Comparison of ENCODE assay signal across 8 cellular contexts in genomic region chr7:16431646-16432424, GRCh38. TPM values are rescaled to one million over a fixed set of nuclear protein-coding genes. Genes with fewer than 3 reads are reported as not detected.
DNase-seq lines count a peak whose midpoint lies in the region; ATAC-seq, FAIRE-seq and TF ChIP-seq lines count a peak whose summit lies in the region.

No MANE protein-coding gene starts in this region.

- H3K4me3 Mint-ChIP-seq in activated naive CD8-positive, alpha-beta T cell treated with anti-CD3 and anti-CD28 coated beads, Interleukin-2, amount 10 ng/mL, durations not matched to agents 7 days and 5 days: no peak overlapping the region
- no peak overlapping the region for H3K4me3 Mint-ChIP-seq in activated naive CD8-positive, alpha-beta T cell treated with anti-CD3 and anti-CD28 coated beads, Interleukin-2, amount 50 U/mL, for 24 hours
- no peak overlapping the region for H3K4me3 Mint-ChIP-seq in astrocyte (ENCODE audit: unreplicated experiment)

- H2AFZ ChIP-seq in astrocyte (ENCODE audit: low read depth, low read length): no peak overlapping the region

- H3K9me3 ChIP-seq in HAP-1 (no peaks in the 10 kb centered on the region), astrocyte (ENCODE audit: insufficient read depth, low read depth, low read length) (no peaks in the 10 kb centered on the region)

- H3K4me1 ChIP-seq in HAP-1 (peaks cover 9% of the 10 kb centered on the region), astrocyte (ENCODE audit: insufficient read depth, low read length) (peaks cover 13% of the 10 kb centered on the region)

- in situ Hi-C loops in HAP-1 (cut with MboI; ENCODE audit: low sequenced_read_pairs): loop anchor here (25.0 kb wide), 1 partner anchor 130 kb away; no protein-coding TSS in a partner anchor

- H3K27me3 Mint-ChIP-seq in activated naive CD8-positive, alpha-beta T cell treated with anti-CD3 and anti-CD28 coated beads, Interleukin-2, amount 10 ng/mL, durations not matched to agents 7 days and 5 days: no peaks in the 10 kb centered on the region
- H3K27me3 Mint-ChIP-seq in activated naive CD8-positive, alpha-beta T cell treated with anti-CD3 and anti-CD28 coated beads, Interleukin-2, amount 50 U/mL, for 24 hours: no peaks in the 10 kb centered on the region
- H3K27me3 Mint-ChIP-seq in astrocyte (ENCODE audit: low read depth, unreplicated experiment): no peaks in the 10 kb centered on the region

- no peak overlapping the region for H3K9ac ChIP-seq in astrocyte (ENCODE audit: low read length)

- no peaks in the 10 kb centered on the region for H3K36me3 Mint-ChIP-seq in activated naive CD8-positive, alpha-beta T cell treated with anti-CD3 and anti-CD28 coated beads, Interleukin-2, amount 10 ng/mL, durations not matched to agents 7 days and 5 days
- no peaks in the 10 kb centered on the region for H3K36me3 Mint-ChIP-seq in activated naive CD8-positive, alpha-beta T cell treated with anti-CD3 and anti-CD28 coated beads, Interleukin-2, amount 50 U/mL, for 24 hours (ENCODE audit: low read depth)
- no peaks in the 10 kb centered on the region for H3K36me3 Mint-ChIP-seq in astrocyte (ENCODE audit: low read depth, unreplicated experiment)

- H3K27ac Mint-ChIP-seq in activated naive CD8-positive, alpha-beta T cell treated with anti-CD3 and anti-CD28 coated beads, Interleukin-2, amount 10 ng/mL, durations not matched to agents 7 days and 5 days: no peak overlapping the region
- H3K27ac Mint-ChIP-seq in activated naive CD8-positive, alpha-beta T cell treated with anti-CD3 and anti-CD28 coated beads, Interleukin-2, amount 50 U/mL, for 24 hours: no peak overlapping the region
- H3K27ac Mint-ChIP-seq in astrocyte (ENCODE audit: unreplicated experiment): no peak overlapping the region

- FAIRE-seq in astrocyte (lab: Jason Lieb, UNC): no peak

- no peak for DNase-seq in activated naive CD8-positive, alpha-beta T cell treated with anti-CD3 and anti-CD28 coated beads, Interleukin-2, amount 10 ng/mL, durations not matched to agents 7 days and 5 days
- no peak for DNase-seq in activated naive CD8-positive, alpha-beta T cell treated with anti-CD3 and anti-CD28 coated beads, Interleukin-2, amount 50 U/mL, for 24 hours
- peak; percentile 52 to 62 for DNase-seq in HAP-1 (ENCODE audit: low spot score in 2 of 2)
- peak in 2 of 3 experiments; percentile 46 to 77 for DNase-seq in NCI-H1417 (lab: John Stamatoyannopoulos, UW)
- no peak for DNase-seq in astrocyte (ENCODE audit: low read depth)
- DNase-seq in inferior parietal cortex (ENCODE audit: extremely low spot score): peak; percentile 83
- no peak for DNase-seq in NK-92 treated with Interleukin-12 subunit alpha and Interleukin-12 subunit beta, amount 100 ng/mL, for 24 hours (lab: John Stamatoyannopoulos, UW)

- H3K4me1 Mint-ChIP-seq in activated naive CD8-positive, alpha-beta T cell treated with anti-CD3 and anti-CD28 coated beads, Interleukin-2, amount 10 ng/mL, durations not matched to agents 7 days and 5 days: peaks cover 6% of the 10 kb centered on the region
- no peaks in the 10 kb centered on the region for H3K4me1 Mint-ChIP-seq in activated naive CD8-positive, alpha-beta T cell treated with anti-CD3 and anti-CD28 coated beads, Interleukin-2, amount 50 U/mL, for 24 hours
- peaks cover 14% of the 10 kb centered on the region for H3K4me1 Mint-ChIP-seq in astrocyte (ENCODE audit: low read depth, unreplicated experiment)

- no peak overlapping the region for H3K4me2 ChIP-seq in astrocyte (ENCODE audit: low read length)

- no peaks in the 10 kb centered on the region for H3K27me3 ChIP-seq in HAP-1 (ENCODE audit: low read depth)
- H3K27me3 ChIP-seq in astrocyte (ENCODE audit: insufficient read depth, low read length): no peaks in the 10 kb centered on the region

- peak; percentile 75 for ATAC-seq in activated naive CD8-positive, alpha-beta T cell treated with anti-CD3 and anti-CD28 coated beads, Interleukin-2, amount 10 ng/mL, durations not matched to agents 7 days and 5 days (ENCODE audit: low read depth)
- no peak for ATAC-seq in activated naive CD8-positive, alpha-beta T cell treated with anti-CD3 and anti-CD28 coated beads, Interleukin-2, amount 50 U/mL, for 24 hours
- no peak for ATAC-seq in GM18498 (IDR thresholded peaks at IDR 0.05; ENCODE audit: unreplicated experiment)

- no peaks in the 10 kb centered on the region for H3K9me3 Mint-ChIP-seq in activated naive CD8-positive, alpha-beta T cell treated with anti-CD3 and anti-CD28 coated beads, Interleukin-2, amount 10 ng/mL, durations not matched to agents 7 days and 5 days
- H3K9me3 Mint-ChIP-seq in activated naive CD8-positive, alpha-beta T cell treated with anti-CD3 and anti-CD28 coated beads, Interleukin-2, amount 50 U/mL, for 24 hours: no peaks in the 10 kb centered on the region
- H3K9me3 Mint-ChIP-seq in astrocyte (ENCODE audit: unreplicated experiment): no peaks in the 10 kb centered on the region

- no peak overlapping the region for H3K4me3 ChIP-seq in HAP-1
- H3K4me3 ChIP-seq in astrocyte (ENCODE audit: insufficient read depth, low read depth, low read length): no peak overlapping the region

- no peaks in the 10 kb centered on the region for H4K20me1 ChIP-seq in astrocyte (ENCODE audit: insufficient read depth, low read length)

- POLR2A ChIA-PET in activated naive CD8-positive, alpha-beta T cell treated with anti-CD3 and anti-CD28 coated beads, Interleukin-2, amount 10 ng/mL, durations not matched to agents 7 days and 5 days (lab: Charles Lee): interaction anchor here (1.8 to 4.0 kb wide), 2 partner anchors 11 to 133 kb away, joined by 4 to 11 read pairs; partner anchors contain the start of gene CRPPA

- H3K79me2 ChIP-seq in astrocyte (ENCODE audit: insufficient read depth, low read length): no peaks in the 10 kb centered on the region

- peak; percentile 13 for TF ChIP-seq CTCF in astrocyte (IDR thresholded peaks at IDR 0.05; ENCODE audit: insufficient read depth, low read depth, low read length)

- H3K27ac ChIP-seq in astrocyte (ENCODE audit: low read depth, low read length): no peak overlapping the region

- no peaks in the 10 kb centered on the region for H3K36me3 ChIP-seq in HAP-1 (replicated peaks)
- no peaks in the 10 kb centered on the region for H3K36me3 ChIP-seq in astrocyte (ENCODE audit: insufficient read depth, low read length)

RNA-seq across cellular contexts. Expression of gene CRPPA, which starts 10.5 kb away (rescaled TPM):
- total RNA-seq in activated naive CD8-positive, alpha-beta T cell treated with anti-CD3 and anti-CD28 coated beads, Interleukin-2, amount 10 ng/mL, durations not matched to agents 7 days and 5 days: 1 to 10 TPM in 1 of 2 experiments, under 1 TPM in 1; 0.89 to 1.1 TPM
- total RNA-seq in astrocyte: 3.6 and 3.9 TPM in 2 replicates

RNA-seq across cellular contexts. Expression of gene SOSTDC1, which starts 33.7 kb away (rescaled TPM):
- not detected for total RNA-seq in activated naive CD8-positive, alpha-beta T cell treated with anti-CD3 and anti-CD28 coated beads, Interleukin-2, amount 10 ng/mL, durations not matched to agents 7 days and 5 days
- total RNA-seq in astrocyte: 0.14 and 0.23 TPM in 2 replicates

Comparison
In these comparisons a context has a peak if more than half of its experiments do, and no peak if none do; other contexts are left out.
1. DNase-seq: peak in HAP-1 (2 of 2), NCI-H1417 (2 of 3) and inferior parietal cortex (single experiment); none in activated naive CD8-positive, alpha-beta T cell treated with anti-CD3 and anti-CD28 coated beads, Interleukin-2, amount 10 ng/mL, durations not matched to agents 7 days and 5 days (single experiment), activated naive CD8-positive, alpha-beta T cell treated with anti-CD3 and anti-CD28 coated beads, Interleukin-2, amount 50 U/mL, for 24 hours (single experiment), astrocyte (single experiment) and NK-92 treated with Interleukin-12 subunit alpha and Interleukin-12 subunit beta, amount 100 ng/mL, for 24 hours (single experiment).